ENCODE assay signal across 25 cellular contexts in the genomic region with DNA sequence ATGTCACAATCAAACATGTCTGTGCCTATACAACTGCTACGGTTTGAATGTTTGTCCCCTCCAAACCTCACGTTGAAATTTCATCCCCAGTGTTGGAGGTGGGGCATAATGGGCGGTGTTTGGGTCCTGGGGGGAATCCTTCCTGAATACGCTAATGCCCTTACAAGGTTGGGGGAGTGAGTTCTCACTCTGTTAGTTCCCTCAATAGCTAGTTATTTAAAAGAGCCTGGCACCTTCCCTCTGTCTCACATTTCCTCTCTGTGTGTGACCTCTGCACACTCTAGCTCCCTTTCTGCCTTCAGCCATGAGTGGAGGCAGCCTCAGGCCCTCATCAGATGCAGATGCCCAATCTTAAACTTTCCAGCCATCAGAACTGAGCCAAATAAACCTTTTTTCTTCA.
"Had no signal": no experiment of that assay in that cellular context is flagged by ENCODE, and none has a peak within 500 bp of the region (broad histone marks: within the 10 kb centered on the region; RNA-seq: fewer than 3 reads in every experiment).

No MANE protein-coding gene starts in this region.

- H3K9me3 Mint-ChIP-seq: activated CD4-positive, alpha-beta T cell treated with anti-CD3 and anti-CD28 coated beads, Interleukin-2, amount 10 ng/mL, durations not matched to agents 24 days and 14 days; activated CD8-positive, alpha-beta T cell treated with anti-CD3 and anti-CD28 coated beads for 36 hours; activated naive CD8-positive, alpha-beta T cell treated with anti-CD3 and anti-CD28 coated beads for 36 hours; activated T-helper 17 cell treated with anti-CD3 and anti-CD28 coated beads, Interleukin-2, amount 50 U/mL, for 72 hours had no signal

- H3K4me3 ChIP-seq: SJCRH30, SK-N-MC had no signal

- H3K36me3 ChIP-seq: brain microvascular endothelial cell, SJCRH30, WERI-Rb-1 had no signal

- H3K36me3 Mint-ChIP-seq: activated naive CD8-positive, alpha-beta T cell treated with anti-CD3 and anti-CD28 coated beads for 36 hours had no signal

- H3K4me1 ChIP-seq: SJCRH30 had no signal

- H3K4me1 Mint-ChIP-seq: activated CD4-positive, alpha-beta T cell treated with anti-CD3 and anti-CD28 coated beads, Interleukin-2, amount 10 ng/mL, durations not matched to agents 24 days and 14 days; activated naive CD8-positive, alpha-beta T cell treated with anti-CD3 and anti-CD28 coated beads for 36 hours; activated T-helper 17 cell treated with anti-CD3 and anti-CD28 coated beads, Interleukin-2, amount 50 U/mL, for 72 hours had no signal

- H3K4me3 Mint-ChIP-seq: activated CD4-positive, alpha-beta T cell treated with anti-CD3 and anti-CD28 coated beads, Interleukin-2, amount 10 ng/mL, durations not matched to agents 24 days and 14 days; activated CD8-positive, alpha-beta T cell treated with anti-CD3 and anti-CD28 coated beads for 36 hours; activated naive CD8-positive, alpha-beta T cell treated with anti-CD3 and anti-CD28 coated beads for 36 hours; activated T-cell treated with anti-CD3 and anti-CD28 coated beads, Interleukin-2, amount 50 U/mL, for 72 hours; activated T-helper 17 cell treated with anti-CD3 and anti-CD28 coated beads, Interleukin-2, amount 50 U/mL, for 72 hours had no signal

- ATAC-seq: activated CD8-positive, alpha-beta T cell treated with anti-CD3 and anti-CD28 coated beads for 36 hours; activated T-cell treated with anti-CD3 and anti-CD28 coated beads, Interleukin-2, amount 50 U/mL, for 72 hours; activated T-helper 17 cell treated with anti-CD3 and anti-CD28 coated beads, Interleukin-2, amount 50 U/mL, for 72 hours; Panc1 had no signal

- H3K9me3 ChIP-seq: SJCRH30 had no signal

- DNase-seq: activated CD4-positive, alpha-beta T cell treated with anti-CD3 and anti-CD28 coated beads, Interleukin-2, amount 10 ng/mL, durations not matched to agents 24 days and 14 days; activated CD4-positive, alpha-beta T cell treated with anti-CD3 and anti-CD28 coated beads, Interleukin-2, amount 50 U/mL, for 4 hours; activated CD8-positive, alpha-beta T cell treated with anti-CD3 and anti-CD28 coated beads for 36 hours; activated effector memory CD4-positive, alpha-beta T cell treated with anti-CD3 and anti-CD28 coated beads, Interleukin-2, amount 50 U/mL, for 16 hours; activated naive CD4-positive, alpha-beta T cell; activated naive CD4-positive, alpha-beta T cell treated with anti-CD3 and anti-CD28 coated beads, Interleukin-2, amount 50 U/mL, for 16 hours; activated naive CD8-positive, alpha-beta T cell treated with anti-CD3 and anti-CD28 coated beads for 36 hours; activated T-cell treated with anti-CD3 and anti-CD28 coated beads, Interleukin-2, amount 50 U/mL, for 1 hour; activated T-cell treated with anti-CD3 and anti-CD28 coated beads, Interleukin-2, amount 50 U/mL, for 72 hours; amniotic stem cell; aorta; brain microvascular endothelial cell; central memory CD4-positive, alpha-beta T cell; Karpas-422; KBM-7; NCI-H1436 treated with DMSO at 0.1 percent for 48 hours; NCI-H2029 treated with DMSO at 0.1 percent for 48 hours; NCI-H2227 treated with DMSO at 0.1 percent for 48 hours; NCI-H446; SJCRH30; T1000; WERI-Rb-1 had no signal

- H3K27ac Mint-ChIP-seq: activated CD4-positive, alpha-beta T cell treated with anti-CD3 and anti-CD28 coated beads, Interleukin-2, amount 10 ng/mL, durations not matched to agents 24 days and 14 days; activated CD8-positive, alpha-beta T cell treated with anti-CD3 and anti-CD28 coated beads for 36 hours; activated naive CD8-positive, alpha-beta T cell treated with anti-CD3 and anti-CD28 coated beads for 36 hours; activated T-cell treated with anti-CD3 and anti-CD28 coated beads, Interleukin-2, amount 50 U/mL, for 72 hours; activated T-helper 17 cell treated with anti-CD3 and anti-CD28 coated beads, Interleukin-2, amount 50 U/mL, for 72 hours had no signal

- H3K27me3 ChIP-seq: brain microvascular endothelial cell, SJCRH30 had no signal

- H3K27ac ChIP-seq: brain microvascular endothelial cell, SJCRH30, SK-N-MC, WERI-Rb-1 had no signal

- H3K27me3 Mint-ChIP-seq: activated CD4-positive, alpha-beta T cell treated with anti-CD3 and anti-CD28 coated beads, Interleukin-2, amount 10 ng/mL, durations not matched to agents 24 days and 14 days had no signal
